Comparison of ENCODE assay signal across 32 cellular contexts in genomic region chr3:52857870-52858269, GRCh38. TPM values are rescaled to one million over a fixed set of nuclear protein-coding genes. Genes with fewer than 3 reads are reported as not detected.
"Had no signal": no experiment of that assay in that cellular context is flagged by ENCODE, and none has a peak within 500 bp of the region (broad histone marks: within the 10 kb centered on the region; RNA-seq: fewer than 3 reads in every experiment).

No MANE protein-coding gene starts in this region.

- H3K27me3 ChIP-seq: brain microvascular endothelial cell had no signal

- H3K4me1 Mint-ChIP-seq: activated CD4-positive, alpha-beta memory T cell treated with anti-CD3 and anti-CD28 coated beads, Interleukin-2, amount 10 ng/mL, durations not matched to agents 7 days and 5 days; activated CD8-positive, alpha-beta memory T cell treated with anti-CD3 and anti-CD28 coated beads, Interleukin-2, amount 10 ng/mL, durations not matched to agents 7 days and 5 days; activated naive CD4-positive, alpha-beta T cell treated with anti-CD3 and anti-CD28 coated beads, Interleukin-2, amount 10 ng/mL, durations not matched to agents 7 days and 5 days; activated naive CD8-positive, alpha-beta T cell treated with anti-CD3 and anti-CD28 coated beads, Interleukin-2, amount 50 U/mL, for 24 hours had no signal

- DNase-seq: activated CD4-positive, alpha-beta memory T cell treated with anti-CD3 and anti-CD28 coated beads, Interleukin-2, amount 10 ng/mL, durations not matched to agents 7 days and 5 days; activated CD4-positive, alpha-beta T cell treated with anti-CD3 and anti-CD28 coated beads for 1 hour; activated CD4-positive, alpha-beta T cell treated with anti-CD3 and anti-CD28 coated beads for 48 hours; activated CD4-positive, CD25-positive, alpha-beta regulatory T cell; activated CD8-positive, alpha-beta memory T cell treated with anti-CD3 and anti-CD28 coated beads for 24 hours; activated CD8-positive, alpha-beta memory T cell treated with anti-CD3 and anti-CD28 coated beads, Interleukin-2, amount 10 ng/mL, durations not matched to agents 7 days and 5 days; activated CD8-positive, alpha-beta memory T cell treated with anti-CD3 and anti-CD28 coated beads, Interleukin-2, amount 50 U/mL, for 48 hours; activated effector memory CD4-positive, alpha-beta T cell treated with Interleukin-2 at 50 U/mL for 16 hours; activated naive CD4-positive, alpha-beta T cell treated with anti-CD3 and anti-CD28 coated beads, Interleukin-2, amount 10 ng/mL, durations not matched to agents 7 days and 5 days; activated naive CD8-positive, alpha-beta T cell treated with anti-CD3 and anti-CD28 coated beads, Interleukin-2, amount 50 U/mL, for 24 hours; activated T-cell treated with anti-CD3 and anti-CD28 coated beads, Interleukin-2, amount 50 U/mL, for 48 hours; anterior cingulate cortex; brain microvascular endothelial cell; central memory CD4-positive, alpha-beta T cell; NCI-H1436 treated with DMSO at 0.1 percent for 48 hours; NCI-H1694 treated with DMSO at 0.1 percent for 48 hours; NCI-H2029 treated with DMSO at 0.1 percent for 48 hours; NCI-H2171 treated with DMSO at 0.1 percent for 48 hours; NCI-H2227 treated with DMSO at 0.1 percent for 48 hours; NCI-H526 treated with DMSO at 0.1 percent for 48 hours; NCI-H774; PC-9; SW 1271; T-helper 1 cell; T1000; WERI-Rb-1 had no signal

- H3K27ac ChIP-seq: brain microvascular endothelial cell, PC-9, RWPE1, WERI-Rb-1 had no signal

- H3K27ac Mint-ChIP-seq: activated CD4-positive, alpha-beta memory T cell treated with anti-CD3 and anti-CD28 coated beads, Interleukin-2, amount 10 ng/mL, durations not matched to agents 7 days and 5 days; activated CD8-positive, alpha-beta memory T cell treated with anti-CD3 and anti-CD28 coated beads, Interleukin-2, amount 10 ng/mL, durations not matched to agents 7 days and 5 days; activated naive CD4-positive, alpha-beta T cell treated with anti-CD3 and anti-CD28 coated beads, Interleukin-2, amount 10 ng/mL, durations not matched to agents 7 days and 5 days; activated naive CD8-positive, alpha-beta T cell; activated naive CD8-positive, alpha-beta T cell treated with anti-CD3 and anti-CD28 coated beads, Interleukin-2, amount 50 U/mL, for 24 hours had no signal

- H3K36me3 ChIP-seq: brain microvascular endothelial cell, WERI-Rb-1 had no signal

- H3K9me3 Mint-ChIP-seq: activated naive CD8-positive, alpha-beta T cell treated with anti-CD3 and anti-CD28 coated beads, Interleukin-2, amount 50 U/mL, for 24 hours had no signal

- H3K4me3 Mint-ChIP-seq: activated CD4-positive, alpha-beta memory T cell treated with anti-CD3 and anti-CD28 coated beads, Interleukin-2, amount 10 ng/mL, durations not matched to agents 7 days and 5 days; activated CD8-positive, alpha-beta memory T cell treated with anti-CD3 and anti-CD28 coated beads, Interleukin-2, amount 10 ng/mL, durations not matched to agents 7 days and 5 days; activated naive CD4-positive, alpha-beta T cell treated with anti-CD3 and anti-CD28 coated beads, Interleukin-2, amount 10 ng/mL, durations not matched to agents 7 days and 5 days; activated naive CD8-positive, alpha-beta T cell; activated naive CD8-positive, alpha-beta T cell treated with anti-CD3 and anti-CD28 coated beads, Interleukin-2, amount 50 U/mL, for 24 hours had no signal

- FAIRE-seq: K562, RCC 7860 had no signal

- ATAC-seq: activated CD8-positive, alpha-beta memory T cell treated with anti-CD3 and anti-CD28 coated beads, Interleukin-2, amount 10 ng/mL, durations not matched to agents 7 days and 5 days; activated naive CD8-positive, alpha-beta T cell treated with anti-CD3 and anti-CD28 coated beads, Interleukin-2, amount 50 U/mL, for 24 hours; K562; Right ventricle myocardium inferior had no signal

- H3K4me3 ChIP-seq: K562, PC-9 had no signal

- H3K27me3 Mint-ChIP-seq: activated CD4-positive, alpha-beta memory T cell treated with anti-CD3 and anti-CD28 coated beads, Interleukin-2, amount 10 ng/mL, durations not matched to agents 7 days and 5 days; activated CD8-positive, alpha-beta memory T cell treated with anti-CD3 and anti-CD28 coated beads, Interleukin-2, amount 10 ng/mL, durations not matched to agents 7 days and 5 days; activated naive CD4-positive, alpha-beta T cell treated with anti-CD3 and anti-CD28 coated beads, Interleukin-2, amount 10 ng/mL, durations not matched to agents 7 days and 5 days; activated naive CD8-positive, alpha-beta T cell; activated naive CD8-positive, alpha-beta T cell treated with anti-CD3 and anti-CD28 coated beads, Interleukin-2, amount 50 U/mL, for 24 hours had no signal

RNA-seq across cellular contexts. Expression of gene MUSTN1, which starts 23.1 kb away (rescaled TPM):
- total RNA-seq: MCF 10A, PC-9 had no signal
